2 cellular contexts compared by ENCODE assay signal in genomic region chr2:44801289-44801675, GRCh38.
TF ChIP-seq lines count a peak whose summit lies in the region.

No MANE protein-coding gene starts in this region.

TF ChIP-seq in GM23338, 12 proteins besides CTCF, POLR2A, EP300 and RAD21:
- TF ChIP-seq ZNF462 (CRISPR knock-in tag; IDR thresholded peaks at IDR 0.05) (no peak), EZH2 (IDR thresholded peaks at IDR 0.05; ENCODE audit: low read depth, unreplicated experiment) (peak; percentile 39), ZNF114 (CRISPR knock-in tag; IDR thresholded peaks at IDR 0.05) (no peak), NANOG (IDR thresholded peaks at IDR 0.05; ENCODE audit: borderline replicate concordance) (peak; percentile 68; the same call in 1 of the 2 replicates)

TF ChIP-seq in endothelial cell of umbilical vein, 7 proteins besides CTCF, POLR2A, EP300 and RAD21:
- no peak for TF ChIP-seq JUN (IDR thresholded peaks at IDR 0.05; ENCODE audit: borderline replicate concordance, insufficient read depth, insufficient read length, low read depth)
- TF ChIP-seq EZH2 (IDR thresholded peaks at IDR 0.05; ENCODE audit: borderline replicate concordance, low read depth, low read length, severe bottlenecking): peak; percentile 66
TF ChIP-seq in endothelial cell of umbilical vein: peak in this region for 1.
